In the genomic region with DNA sequence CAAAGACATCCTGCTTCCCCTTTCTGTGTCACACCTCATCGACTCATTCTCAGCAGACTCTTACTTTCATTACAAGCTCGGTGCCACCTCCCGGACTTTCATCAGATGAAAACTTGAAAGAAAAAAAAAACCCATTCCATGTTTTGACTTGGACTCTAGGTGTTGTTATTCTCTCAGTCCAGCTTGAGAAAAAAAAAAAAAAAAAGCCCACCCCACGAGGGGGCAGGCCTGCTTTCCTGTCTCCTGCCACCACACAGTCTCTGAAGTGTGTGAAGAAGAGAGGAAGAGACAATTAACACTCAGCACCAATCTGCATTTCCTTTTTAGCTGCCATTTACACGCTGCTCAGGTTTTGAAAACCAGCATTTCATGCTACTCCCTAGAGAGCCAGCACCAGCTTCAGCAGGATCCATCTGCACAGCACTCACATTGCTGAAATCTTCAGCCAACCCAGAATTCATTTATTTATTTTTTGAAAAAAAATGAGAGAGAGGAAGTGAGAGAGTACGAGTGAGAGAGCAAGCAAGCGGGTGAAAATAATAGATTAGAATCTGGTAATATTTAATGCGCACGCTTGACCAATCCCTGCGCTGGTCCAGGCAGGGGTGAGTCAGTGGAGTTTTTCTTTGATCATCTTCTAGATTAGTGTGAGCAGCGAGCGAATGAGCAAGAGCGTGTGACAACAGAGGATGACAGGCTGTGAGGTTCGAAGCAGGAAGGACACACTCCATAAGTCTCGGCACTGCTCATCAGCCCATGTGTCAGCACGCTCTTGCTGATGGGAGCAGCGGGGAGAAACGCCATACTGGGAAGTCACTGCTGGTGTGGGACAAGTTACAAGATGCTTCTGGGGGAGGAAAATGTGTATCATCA, we compare ENCODE assay signal across 8 cellular contexts.
DNase-seq lines count a peak whose midpoint lies in the region; ATAC-seq, FAIRE-seq and TF ChIP-seq lines count a peak whose summit lies in the region.

No MANE protein-coding gene starts in this region.

- no peaks in the 10 kb centered on the region for H3K27me3 ChIP-seq in iPS-20b (ENCODE audit: insufficient read depth, low read length)

- peak; percentile 28 for TF ChIP-seq POLR2A in GM18951 (IDR thresholded peaks at IDR 0.05; ENCODE audit: extremely low read depth, insufficient read depth, insufficient read length)

- FAIRE-seq in RCC 7860 (lab: Jason Lieb, UNC): peak; percentile 90

- DNase-seq in AG09309 (ENCODE audit: low read depth): peak; percentile 25
- peak; percentile 93 for DNase-seq in RCC 7860 (ENCODE audit: low spot score)
- DNase-seq in activated gamma-delta T cell treated with anti-CD3 and anti-CD28 coated beads, Interleukin-2, amount 50 U/mL, for 16 hours (ENCODE audit: low read depth): peak; percentile 56
- DNase-seq in stimulated activated CD4-positive, alpha-beta T cell treated with anti-CD3 and anti-CD28 coated beads, Interleukin-2, amount 100 ng/mL, for 48 hours: peak; percentile 58 to 60
- no peak for DNase-seq in DMS53 treated with DMSO at 0.1 percent for 48 hours (lab: John Stamatoyannopoulos, UW; ENCODE audit: unreplicated experiment)

- H3K4me3 ChIP-seq in AG09309 (ENCODE audit: control insufficient read depth, low read depth, low read length): peak overlapping the region; percentile 14; the same call in 1 of the 2 replicates
- peak overlapping the region; percentile 32; the same call in 1 of the 2 replicates for H3K4me3 ChIP-seq in iPS-20b (ENCODE audit: low read length)

- TF ChIP-seq CTCF in AG09309 (IDR thresholded peaks at IDR 0.05; ENCODE audit: control insufficient read depth, insufficient read depth, low read depth, low read length, missing control alignments): no peak

- no peak overlapping the region for H3K27ac ChIP-seq in iPS-20b (ENCODE audit: low read length)

- peaks cover 27% of the 10 kb centered on the region for H3K4me1 ChIP-seq in iPS-20b (ENCODE audit: insufficient read depth, low read length)

- ATAC-seq in HG03103 (IDR thresholded peaks at IDR 0.05; ENCODE audit: low read depth, unreplicated experiment): peak; percentile 71

- peak overlapping the region; percentile 23; the same call in 1 of the 2 replicates for H3K9ac ChIP-seq in iPS-20b (ENCODE audit: low read depth, low read length)

- in situ Hi-C loops in GM18951 (cut with MboI; ENCODE audit: low sequenced_read_pairs, unreplicated experiment): no loop called here

- no peaks in the 10 kb centered on the region for H3K36me3 ChIP-seq in iPS-20b (ENCODE audit: insufficient read depth, low read depth, low read length)

- no peaks in the 10 kb centered on the region for H3K9me3 ChIP-seq in iPS-20b (ENCODE audit: insufficient read depth, low read depth, low read length)
